ENCODE assay signal across 24 cellular contexts in genomic region chr6:3058957-3059356, GRCh38.
"Had no signal": no experiment of that assay in that cellular context is flagged by ENCODE, and none has a peak within 500 bp of the region (broad histone marks: within the 10 kb centered on the region; RNA-seq: fewer than 3 reads in every experiment).

No MANE protein-coding gene starts in this region.

- H3K27ac Mint-ChIP-seq: immature natural killer cell, neural progenitor cell had no signal

- ATAC-seq: activated CD4-positive, CD25-positive, alpha-beta regulatory T cell treated with anti-CD3 and anti-CD28 coated beads, Interleukin-2, amount 50 U/mL, for 24 hours; gastrocnemius medialis; heart right ventricle; stimulated activated naive CD8-positive, alpha-beta T cell treated with anti-CD3 and anti-CD28 coated beads, Interleukin-15, Interleukin-2, amounts not matched to agents 100 U/mL and 50 U/mL, for 24 hours had no signal

- H3K36me3 ChIP-seq: adrenal gland, gastrocnemius medialis, heart right ventricle, left ventricle myocardium inferior, neural progenitor cell, prostate gland, right atrium auricular region, tibial nerve had no signal

- H3K4me1 ChIP-seq: prostate gland had no signal

- H2AFZ ChIP-seq: neural progenitor cell had no signal

- DNase-seq: activated CD4-positive, alpha-beta T cell treated with anti-CD3 and anti-CD28 coated beads, Interleukin-2, amount 50 U/mL, for 48 hours; activated CD8-positive, alpha-beta memory T cell treated with anti-CD3 and anti-CD28 coated beads, Interleukin-2, amount 50 U/mL, for 4 hours; activated naive CD4-positive, alpha-beta T cell; adrenal gland; cerebellar nuclear complex; cortex of kidney; effector CD4-positive, alpha-beta T cell; gastrocnemius medialis; heart right ventricle; immature natural killer cell; kidney glomerular epithelial cell; left ventricle myocardium inferior; mammary epithelial cell; stimulated activated CD4-positive, alpha-beta T cell treated with anti-CD3 and anti-CD28 coated beads, Interleukin-2, amount 100 ng/mL, for 24 hours; stimulated activated naive CD8-positive, alpha-beta T cell treated with anti-CD3 and anti-CD28 coated beads, Interleukin-15, Interleukin-2, amounts not matched to agents 100 U/mL and 50 U/mL, for 24 hours; substantia nigra had no signal

- FAIRE-seq: bronchial epithelial cell, urothelium cell line had no signal

- H3K9me3 ChIP-seq: adrenal gland, gastrocnemius medialis, heart right ventricle, left ventricle myocardium inferior, prostate gland, right atrium auricular region, tibial nerve had no signal

- H3K4me2 ChIP-seq: neural progenitor cell had no signal

- H3K4me3 Mint-ChIP-seq: immature natural killer cell, neural progenitor cell had no signal

- H3K27ac ChIP-seq: adrenal gland, gastrocnemius medialis, heart right ventricle, left ventricle myocardium inferior, neural progenitor cell, prostate gland, right atrium auricular region, SK-N-MC, tibial nerve had no signal

- H3K9ac ChIP-seq: neural progenitor cell had no signal

- H3K9me3 Mint-ChIP-seq: immature natural killer cell had no signal

- H3K36me3 Mint-ChIP-seq: immature natural killer cell had no signal

- H3K4me3 ChIP-seq: adrenal gland, gastrocnemius medialis, heart right ventricle, left ventricle myocardium inferior, neural progenitor cell, prostate gland, right atrium auricular region, SK-N-MC, tibial nerve had no signal

- H3K27me3 ChIP-seq: adrenal gland, gastrocnemius medialis, heart right ventricle, right atrium auricular region, tibial nerve had no signal
